9 cellular contexts compared by ENCODE assay signal in genomic region chrX:2693123-2693438, GRCh38. TPM values are rescaled to one million over a fixed set of nuclear protein-coding genes. Genes with fewer than 3 reads are reported as not detected.
DNase-seq lines count a peak whose midpoint lies in the region; ATAC-seq, FAIRE-seq and TF ChIP-seq lines count a peak whose summit lies in the region.
"Had no signal": no experiment of that assay in that cellular context is flagged by ENCODE, and none has a peak within 500 bp of the region (broad histone marks: within the 10 kb centered on the region; RNA-seq: fewer than 3 reads in every experiment).

No MANE protein-coding gene starts in this region.

- no peaks in the 10 kb centered on the region for H3K9me3 Mint-ChIP-seq in natural killer cell treated with Interleukin-12 subunit alpha and Interleukin-12 subunit beta and Interleukin-15 and Interleukin-18, amount 100 ng/mL, for 72 hours

- H3K4me3 ChIP-seq in AG04450 (ENCODE audit: low read depth, low read length) (peak overlapping the region; percentile 78), HUES6 (ENCODE audit: low read depth, low read length) (peak overlapping the region; percentile 90; the same call in 1 of the 2 replicates), breast epithelium (peak overlapping the region; percentile 74 to 94 (median 87))

- H3K36me3 ChIP-seq in HUES6 (ENCODE audit: control insufficient read depth, insufficient read depth, low read length) (no peaks in the 10 kb centered on the region), breast epithelium (no peaks in the 10 kb centered on the region)

- H3K4me3 Mint-ChIP-seq in natural killer cell treated with Interleukin-12 subunit alpha and Interleukin-12 subunit beta and Interleukin-15 and Interleukin-18, amount 100 ng/mL, for 72 hours: peak overlapping the region; percentile 90

- intact Hi-C loops in breast epithelium (cut with DNase I; ENCODE audit: low total_unique reads): no loop called here

- H3K27ac Mint-ChIP-seq in natural killer cell treated with Interleukin-12 subunit alpha and Interleukin-12 subunit beta and Interleukin-15 and Interleukin-18, amount 100 ng/mL, for 72 hours: peak overlapping the region; percentile 85 to 87

- no peaks in the 10 kb centered on the region for H3K36me3 Mint-ChIP-seq in natural killer cell treated with Interleukin-12 subunit alpha and Interleukin-12 subunit beta and Interleukin-15 and Interleukin-18, amount 100 ng/mL, for 72 hours

- ATAC-seq in natural killer cell treated with Interleukin-12 subunit alpha and Interleukin-12 subunit beta and Interleukin-15 and Interleukin-18, amount 100 ng/mL, for 72 hours: no peak
- no peak for ATAC-seq in GM21737 (IDR thresholded peaks at IDR 0.05; ENCODE audit: unreplicated experiment)

- DNase-seq in AG04450 (ENCODE audit: low read depth, low spot score) (no peak), breast epithelium (ENCODE audit: low spot score in 2 of 2) (no peak), frontal cortex (ENCODE audit: low spot score in 2 of 2) (no peak), ecto neural progenitor cell (ENCODE audit: low spot score) (no peak), NCI-H1694 treated with DMSO at 0.1 percent for 48 hours (lab: John Stamatoyannopoulos, UW) (no peak)
- no peak for DNase-seq in natural killer cell treated with Interleukin-12 subunit alpha and Interleukin-12 subunit beta and Interleukin-15 and Interleukin-18, amount 100 ng/mL, for 72 hours (ENCODE audit: low spot score)

- peaks cover 52 to 59% of the 10 kb centered on the region in 2 donors for H3K4me1 Mint-ChIP-seq in natural killer cell treated with Interleukin-12 subunit alpha and Interleukin-12 subunit beta and Interleukin-15 and Interleukin-18, amount 100 ng/mL, for 72 hours (ENCODE audit: low read depth in 2 of 2)

- H3K27ac ChIP-seq in AG04450 (ENCODE audit: low read depth, low read length): no peak overlapping the region
- H3K27ac ChIP-seq in HUES6 (ENCODE audit: low read depth, low read length): no peak overlapping the region
- H3K27ac ChIP-seq in breast epithelium: peak overlapping the region in 1 of 2 donors; percentile 25

- CTCF ChIA-PET in AG04450 (lab: Charles Lee): no interaction called here

- H3K9me3 ChIP-seq in AG04450 (ENCODE audit: control insufficient read depth, insufficient read depth, low read length) (no peaks in the 10 kb centered on the region; the same call in 1 of the 2 replicates), HUES6 (ENCODE audit: control insufficient read depth, insufficient read depth, low read depth, low read length) (no peaks in the 10 kb centered on the region), breast epithelium (no peaks in the 10 kb centered on the region)

- H3K27me3 Mint-ChIP-seq in natural killer cell treated with Interleukin-12 subunit alpha and Interleukin-12 subunit beta and Interleukin-15 and Interleukin-18, amount 100 ng/mL, for 72 hours: no peaks in the 10 kb centered on the region

- FAIRE-seq in frontal cortex (lab: Jason Lieb, UNC): no peak
- FAIRE-seq: G401.6 had no signal

- H3K9ac ChIP-seq in HUES6 (ENCODE audit: low read length): no peak overlapping the region

- H3K4me1 ChIP-seq in HUES6 (ENCODE audit: control insufficient read depth, insufficient read depth, low read length) (peaks cover 28% of the 10 kb centered on the region; the same call in 1 of the 2 replicates), breast epithelium (no peaks in the 10 kb centered on the region)

- POLR2A ChIA-PET in AG04450 (lab: Yijun Ruan, JAX): no interaction called here

- H3K27me3 ChIP-seq in AG04450 (ENCODE audit: control insufficient read depth, insufficient read depth, low read length) (no peaks in the 10 kb centered on the region), HUES6 (ENCODE audit: control insufficient read depth, insufficient read depth, low read length) (peaks cover 61% of the 10 kb centered on the region), breast epithelium (no peaks in the 10 kb centered on the region)

- TF ChIP-seq POLR2A in breast epithelium (IDR thresholded peaks at IDR 0.05): no peak

- no peak for TF ChIP-seq CTCF in AG04450 (IDR thresholded peaks at IDR 0.05; ENCODE audit: low read depth, low read length)
- no peak for TF ChIP-seq CTCF in breast epithelium (IDR thresholded peaks at IDR 0.05)

RNA-seq across cellular contexts. Expression of gene CD99, which starts 2.0 kb away (rescaled TPM):
- polyA plus RNA-seq in AG04450 (2011; rRNA removed): 355 and 369 TPM in 2 replicates
- polyA minus RNA-seq in AG04450 (2011; rRNA and poly(A)+ RNA removed): 145 and 147 TPM in 2 replicates
- total RNA-seq in breast epithelium (100 to 1,000 TPM in 2 of 3 donors, 10 to 100 TPM in 1; 96.3 to 536 (median 142) TPM), frontal cortex (11.4 TPM)
- total RNA-seq in natural killer cell treated with Interleukin-12 subunit alpha and Interleukin-12 subunit beta and Interleukin-15 and Interleukin-18, amount 100 ng/mL, for 72 hours: 100 to 1,000 TPM; 121 to 159 TPM

RNA-seq across cellular contexts. Expression of gene XG, which starts 58.8 kb away (rescaled TPM):
- not detected in 2 replicates for polyA plus RNA-seq in AG04450 (2011; rRNA removed)
- not detected in 2 replicates for polyA minus RNA-seq in AG04450 (2011; rRNA and poly(A)+ RNA removed)
- total RNA-seq in breast epithelium (10 to 100 TPM in 1 of 3 donors, 1 to 10 TPM in 1, under 1 TPM in 1; 0.59 to 14.4 (median 2.6) TPM), frontal cortex (not detected)
- total RNA-seq in natural killer cell treated with Interleukin-12 subunit alpha and Interleukin-12 subunit beta and Interleukin-15 and Interleukin-18, amount 100 ng/mL, for 72 hours: not detected
